11 cellular contexts compared by ENCODE assay signal in the genomic region with DNA sequence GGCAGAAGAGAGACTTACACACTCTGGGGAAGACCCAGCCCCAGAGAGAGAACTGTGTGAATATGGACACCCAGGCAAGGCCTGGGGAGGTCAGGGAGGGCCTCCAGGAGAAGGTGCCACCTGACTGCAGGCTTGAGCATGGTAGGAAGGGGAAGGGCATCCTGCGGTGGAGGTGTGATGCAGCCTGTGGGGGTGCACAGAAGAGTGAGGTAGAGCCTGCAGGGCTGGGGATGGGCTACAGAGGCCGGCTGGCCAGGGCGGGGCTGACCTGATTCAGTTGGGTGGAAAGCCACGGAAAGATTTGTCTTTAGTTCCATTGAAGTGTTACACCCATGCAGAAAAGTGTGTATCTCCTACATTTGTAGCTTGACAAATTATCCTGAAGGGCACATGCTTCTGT. TPM values are rescaled to one million over a fixed set of nuclear protein-coding genes. Genes with fewer than 3 reads are reported as not detected.
A peak's percentile ranks its signal among the peaks of the same experiment; 100 is the strongest.
DNase-seq lines count a peak whose midpoint lies in the region; ATAC-seq, FAIRE-seq and TF ChIP-seq lines count a peak whose summit lies in the region.
"Had no signal": no experiment of that assay in that cellular context is flagged by ENCODE, and none has a peak within 500 bp of the region (broad histone marks: within the 10 kb centered on the region; RNA-seq: fewer than 3 reads in every experiment).

No MANE protein-coding gene starts in this region.

- peaks cover 0 to 12% (median 0%) of the 10 kb centered on the region in 3 experiments for H3K36me3 ChIP-seq in naive thymus-derived CD4-positive, alpha-beta T cell (ENCODE audit: control insufficient read depth in 2 of 3, insufficient read depth in 3 of 3, low read length in 3 of 3)
- H3K36me3 ChIP-seq in aorta (ENCODE audit: control insufficient read depth in 1 of 2, insufficient read depth in 2 of 2, low read length in 1 of 2) (peaks cover 0 to 4% of the 10 kb centered on the region in 2 donors), colonic mucosa (no peaks in the 10 kb centered on the region)

- peak; percentile 16 for FAIRE-seq in GM12891 (lab: Jason Lieb, UNC)

- peaks cover 0 to 17% (median 0%) of the 10 kb centered on the region in 5 donors for H3K36me3 Mint-ChIP-seq in naive thymus-derived CD4-positive, alpha-beta T cell

- no peaks in the 10 kb centered on the region for H3K27me3 Mint-ChIP-seq in naive thymus-derived CD4-positive, alpha-beta T cell

- H3K9me3 ChIP-seq in naive thymus-derived CD4-positive, alpha-beta T cell (ENCODE audit: control insufficient read depth in 2 of 3, low read length in 3 of 3), result no peaks in the 10 kb centered on the region
- H3K9me3 ChIP-seq in aorta (ENCODE audit: control insufficient read depth, low read length) (no peaks in the 10 kb centered on the region), colonic mucosa (no peaks in the 10 kb centered on the region)

- peaks cover 0 to 2% (median 0%) of the 10 kb centered on the region in 11 donors for H3K9me3 Mint-ChIP-seq in naive thymus-derived CD4-positive, alpha-beta T cell
- H3K9me3 Mint-ChIP-seq: activated B cell treated with CpG ODN at 0.5 μM for 24 hours had no signal

- H3K4me1 Mint-ChIP-seq in naive thymus-derived CD4-positive, alpha-beta T cell, result peaks cover 16 to 56% (median 36%) of the 10 kb centered on the region in 7 donors

- WGBS in aorta, 2 donors, result 92 to 93% methylated on average over 4 of the region's 4 CpGs

- no peak overlapping the region for H3K4me3 ChIP-seq in naive thymus-derived CD4-positive, alpha-beta T cell (ENCODE audit: low read length)
- no peak overlapping the region for H3K4me3 ChIP-seq in aorta (ENCODE audit: low read length in 2 of 2)
- H3K4me3 ChIP-seq in colonic mucosa, result no peak overlapping the region

- peak overlapping the region in 2 of 9 donors; percentile 7 to 60 for H3K27ac Mint-ChIP-seq in naive thymus-derived CD4-positive, alpha-beta T cell
- H3K27ac Mint-ChIP-seq: activated B cell treated with CpG ODN at 0.5 μM for 24 hours had no signal

- no peak overlapping the region for H3K9ac ChIP-seq in colonic mucosa (ENCODE audit: low read depth in 2 of 2, low read length in 2 of 2)

- CTCF ChIA-PET in naive thymus-derived CD4-positive, alpha-beta T cell (lab: Charles Lee), result no interaction called here

- H3K27ac ChIP-seq in naive thymus-derived CD4-positive, alpha-beta T cell (ENCODE audit: low read depth, low read length), result no peak overlapping the region
- H3K27ac ChIP-seq in aorta (ENCODE audit: low read depth in 1 of 2, low read length in 2 of 2) (no peak overlapping the region), colonic mucosa (no peak overlapping the region)

- no peak for TF ChIP-seq CTCF in colonic mucosa (IDR thresholded peaks at IDR 0.05)

- intact Hi-C loops in naive thymus-derived CD4-positive, alpha-beta T cell (cut with micrococcal nuclease), result no loop called here
- intact Hi-C loops in aorta (cut with DNase I), result no loop called here
- intact Hi-C loops in colonic mucosa (cut with DNase I), result no loop called here

- DNase-seq in GM12891 (ENCODE audit: insufficient read length, low spot score) (no peak), aorta (no peak), colonic mucosa (no peak), ureter (ENCODE audit: low spot score) (no peak), RPMI8226 (no peak)
- no peak for DNase-seq in naive thymus-derived CD4-positive, alpha-beta T cell
- DNase-seq: activated B cell treated with CpG ODN at 0.5 μM for 24 hours, DMS 273 treated with DMSO at 0.1 percent for 48 hours had no signal

- POLR2A ChIA-PET in naive thymus-derived CD4-positive, alpha-beta T cell (lab: Charles Lee), result no interaction called here

- H3K27me3 ChIP-seq in naive thymus-derived CD4-positive, alpha-beta T cell (ENCODE audit: control insufficient read depth in 2 of 2, insufficient read depth in 2 of 2, low read length in 2 of 2), result no peaks in the 10 kb centered on the region
- H3K27me3 ChIP-seq in aorta (ENCODE audit: control insufficient read depth in 1 of 2, insufficient read depth in 2 of 2, low read length in 1 of 2) (no peaks in the 10 kb centered on the region), colonic mucosa (no peaks in the 10 kb centered on the region)

- H3K4me3 Mint-ChIP-seq in naive thymus-derived CD4-positive, alpha-beta T cell, result no peak overlapping the region
- H3K4me3 Mint-ChIP-seq: activated B cell treated with CpG ODN at 0.5 μM for 24 hours had no signal

- H3K4me1 ChIP-seq in naive thymus-derived CD4-positive, alpha-beta T cell (ENCODE audit: control insufficient read depth in 2 of 2, insufficient read depth in 2 of 2, low read length in 2 of 2), result no peaks in the 10 kb centered on the region
- H3K4me1 ChIP-seq in aorta (ENCODE audit: control insufficient read depth in 1 of 2, insufficient read depth in 2 of 2, low read length in 2 of 2) (no peaks in the 10 kb centered on the region), colonic mucosa (no peaks in the 10 kb centered on the region)

- TF ChIP-seq POLR2A in GM12891 (IDR thresholded peaks at IDR 0.05; ENCODE audit: low read depth, low read length), result no peak

- ATAC-seq in GM21515 (IDR thresholded peaks at IDR 0.05; ENCODE audit: unreplicated experiment) (peak; percentile 19), HG03460 (IDR thresholded peaks at IDR 0.05; ENCODE audit: unreplicated experiment) (peak; percentile 25), aorta (ENCODE audit: low FRiP score) (no peak)
- ATAC-seq in naive thymus-derived CD4-positive, alpha-beta T cell, result peak; percentile 19
- ATAC-seq: HCT116 had no signal

TF ChIP-seq in GM12891, 5 proteins besides CTCF, POLR2A, EP300 and RAD21:
- TF ChIP-seq POU2F2 (IDR thresholded peaks at IDR 0.05; ENCODE audit: low read depth, low read length) (no peak), TAF1 (IDR thresholded peaks at IDR 0.05; ENCODE audit: low read depth, low read length) (no peak), PAX5 (IDR thresholded peaks at IDR 0.05; ENCODE audit: insufficient read depth, low read length, severe bottlenecking) (no peak), POLR2AphosphoS5 (IDR thresholded peaks at IDR 0.05; ENCODE audit: low read depth, low read length) (no peak), SPI1 (IDR thresholded peaks at IDR 0.05; ENCODE audit: low read depth, low read length) (no peak)

RNA-seq across cellular contexts. Expression of gene ZMIZ1, which starts 47.6 kb away (rescaled TPM):
- 21.2 TPM for polyA plus RNA-seq in GM12891 (2012; ENCODE audit: low read depth, missing spikeins)
- 10 to 100 TPM; 13.5 to 57.2 (median 24.5) TPM for total RNA-seq in naive thymus-derived CD4-positive, alpha-beta T cell
- polyA plus RNA-seq in naive thymus-derived CD4-positive, alpha-beta T cell, result 1 to 10 TPM; 1.8 to 4.2 TPM
- total RNA-seq in aorta (10 to 100 TPM; 48.5 to 84.1 TPM), colonic mucosa (10 to 100 TPM; 51.0 to 54.0 TPM), ureter (107 TPM)
- polyA plus RNA-seq in aorta, result 1 to 10 TPM; 7.8 to 8.0 TPM
